Comparison of ENCODE assay signal across 1 cellular context in genomic region chr16:50369133-50369804, GRCh38.
A peak's percentile ranks its signal among the peaks of the same experiment; 100 is the strongest.
TF ChIP-seq lines count a peak whose summit lies in the region.

No MANE protein-coding gene starts in this region.

TF ChIP-seq in GM12878, 131 proteins besides CTCF, POLR2A, EP300 and RAD21 (continued from another document):
- TF ChIP-seq PBX3 (IDR thresholded peaks at IDR 0.05; ENCODE audit: insufficient replicate concordance, low read depth, low read length) (no peak), CEBPZ (IDR thresholded peaks at IDR 0.05; ENCODE audit: low read depth, low read length) (no peak), RB1 (IDR thresholded peaks at IDR 0.05; ENCODE audit: borderline replicate concordance) (no peak), KDM1A (IDR thresholded peaks at IDR 0.05; ENCODE audit: borderline replicate concordance) (no peak), BACH1 (IDR thresholded peaks at IDR 0.05; ENCODE audit: borderline replicate concordance) (no peak), ZNF592 (IDR thresholded peaks at IDR 0.05) (no peak), GATAD2B (conservative IDR thresholded peaks at IDR 0.05; ENCODE audit: low read depth) (no peak)
- TF ChIP-seq, protein P1, sequence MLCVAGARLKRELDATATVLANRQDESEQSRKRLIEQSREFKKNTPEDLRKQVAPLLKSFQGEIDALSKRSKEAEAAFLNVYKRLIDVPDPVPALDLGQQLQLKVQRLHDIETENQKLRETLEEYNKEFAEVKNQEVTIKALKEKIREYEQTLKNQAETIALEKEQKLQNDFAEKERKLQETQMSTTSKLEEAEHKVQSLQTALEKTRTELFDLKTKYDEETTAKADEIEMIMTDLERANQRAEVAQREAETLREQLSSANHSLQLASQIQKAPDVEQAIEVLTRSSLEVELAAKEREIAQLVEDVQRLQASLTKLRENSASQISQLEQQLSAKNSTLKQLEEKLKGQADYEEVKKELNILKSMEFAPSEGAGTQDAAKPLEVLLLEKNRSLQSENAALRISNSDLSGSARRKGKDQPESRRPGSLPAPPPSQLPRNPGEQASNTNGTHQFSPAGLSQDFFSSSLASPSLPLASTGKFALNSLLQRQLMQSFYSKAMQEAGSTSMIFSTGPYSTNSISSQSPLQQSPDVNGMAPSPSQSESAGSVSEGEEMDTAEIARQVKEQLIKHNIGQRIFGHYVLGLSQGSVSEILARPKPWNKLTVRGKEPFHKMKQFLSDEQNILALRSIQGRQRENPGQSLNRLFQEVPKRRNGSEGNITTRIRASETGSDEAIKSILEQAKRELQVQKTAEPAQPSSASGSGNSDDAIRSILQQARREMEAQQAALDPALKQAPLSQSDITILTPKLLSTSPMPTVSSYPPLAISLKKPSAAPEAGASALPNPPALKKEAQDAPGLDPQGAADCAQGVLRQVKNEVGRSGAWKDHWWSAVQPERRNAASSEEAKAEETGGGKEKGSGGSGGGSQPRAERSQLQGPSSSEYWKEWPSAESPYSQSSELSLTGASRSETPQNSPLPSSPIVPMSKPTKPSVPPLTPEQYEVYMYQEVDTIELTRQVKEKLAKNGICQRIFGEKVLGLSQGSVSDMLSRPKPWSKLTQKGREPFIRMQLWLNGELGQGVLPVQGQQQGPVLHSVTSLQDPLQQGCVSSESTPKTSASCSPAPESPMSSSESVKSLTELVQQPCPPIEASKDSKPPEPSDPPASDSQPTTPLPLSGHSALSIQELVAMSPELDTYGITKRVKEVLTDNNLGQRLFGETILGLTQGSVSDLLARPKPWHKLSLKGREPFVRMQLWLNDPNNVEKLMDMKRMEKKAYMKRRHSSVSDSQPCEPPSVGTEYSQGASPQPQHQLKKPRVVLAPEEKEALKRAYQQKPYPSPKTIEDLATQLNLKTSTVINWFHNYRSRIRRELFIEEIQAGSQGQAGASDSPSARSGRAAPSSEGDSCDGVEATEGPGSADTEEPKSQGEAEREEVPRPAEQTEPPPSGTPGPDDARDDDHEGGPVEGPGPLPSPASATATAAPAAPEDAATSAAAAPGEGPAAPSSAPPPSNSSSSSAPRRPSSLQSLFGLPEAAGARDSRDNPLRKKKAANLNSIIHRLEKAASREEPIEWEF (IDR thresholded peaks at IDR 0.05; ENCODE audit: insufficient replicate concordance, low read depth, low read length) = no peak
- TF ChIP-seq, protein P2, sequence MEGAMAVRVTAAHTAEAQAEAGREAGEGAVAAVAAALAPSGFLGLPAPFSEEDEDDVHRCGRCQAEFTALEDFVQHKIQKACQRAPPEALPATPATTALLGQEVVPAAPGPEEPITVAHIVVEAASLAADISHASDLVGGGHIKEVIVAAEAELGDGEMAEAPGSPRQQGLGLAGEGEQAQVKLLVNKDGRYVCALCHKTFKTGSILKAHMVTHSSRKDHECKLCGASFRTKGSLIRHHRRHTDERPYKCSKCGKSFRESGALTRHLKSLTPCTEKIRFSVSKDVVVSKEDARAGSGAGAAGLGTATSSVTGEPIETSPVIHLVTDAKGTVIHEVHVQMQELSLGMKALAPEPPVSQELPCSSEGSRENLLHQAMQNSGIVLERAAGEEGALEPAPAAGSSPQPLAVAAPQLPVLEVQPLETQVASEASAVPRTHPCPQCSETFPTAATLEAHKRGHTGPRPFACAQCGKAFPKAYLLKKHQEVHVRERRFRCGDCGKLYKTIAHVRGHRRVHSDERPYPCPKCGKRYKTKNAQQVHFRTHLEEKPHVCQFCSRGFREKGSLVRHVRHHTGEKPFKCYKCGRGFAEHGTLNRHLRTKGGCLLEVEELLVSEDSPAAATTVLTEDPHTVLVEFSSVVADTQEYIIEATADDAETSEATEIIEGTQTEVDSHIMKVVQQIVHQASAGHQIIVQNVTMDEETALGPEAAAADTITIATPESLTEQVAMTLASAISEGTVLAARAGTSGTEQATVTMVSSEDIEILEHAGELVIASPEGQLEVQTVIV (IDR thresholded peaks at IDR 0.05; ENCODE audit: borderline replicate concordance, partially characterized antibody) = peak; percentile 48
